ENCODE assay signal across 27 cellular contexts in genomic region chr2:42090216-42090615, GRCh38. TPM values are rescaled to one million over a fixed set of nuclear protein-coding genes. Genes with fewer than 3 reads are reported as not detected.
"Had no signal": no experiment of that assay in that cellular context is flagged by ENCODE, and none has a peak within 500 bp of the region (broad histone marks: within the 10 kb centered on the region; RNA-seq: fewer than 3 reads in every experiment).

No MANE protein-coding gene starts in this region.

- H3K79me2 ChIP-seq: hepatocyte had no signal

- ATAC-seq: foreskin keratinocyte; gastroesophageal sphincter; heart left ventricle; left lobe of liver; sciatic nerve; stimulated activated naive CD8-positive, alpha-beta T cell treated with anti-CD3 and anti-CD28 coated beads, Interleukin-15, amount 100 ng/mL, for 72 hours had no signal

- H3K36me3 ChIP-seq: esophagus muscularis mucosa, gastroesophageal sphincter, heart left ventricle, prostate gland, right atrium auricular region, suprapubic skin, transverse colon, vagina had no signal

- H3K9me3 ChIP-seq: esophagus muscularis mucosa, gastroesophageal sphincter, heart left ventricle, prostate gland, right atrium auricular region, suprapubic skin, transverse colon, vagina had no signal

- H3K4me1 ChIP-seq: foreskin keratinocyte, prostate gland, right atrium auricular region had no signal

- DNase-seq: dermis blood vessel endothelial cell; effector memory CD4-positive, alpha-beta T cell; foreskin keratinocyte; heart left ventricle; kidney; nucleus accumbens; stimulated activated CD4-positive, alpha-beta T cell treated with anti-CD3 and anti-CD28 coated beads, Interleukin-12 subunit alpha, Interleukin-12 subunit beta, amount 100 ng/mL, for 4 hours; stimulated activated CD4-positive, alpha-beta T cell treated with anti-CD3 and anti-CD28 coated beads, Interleukin-1b, Interleukin-23, amount 100 ng/mL, for 48 hours; stimulated activated CD4-positive, alpha-beta T cell treated with anti-CD3 and anti-CD28 coated beads, Interleukin-4, amount 100 ng/mL, for 1 hour; stimulated activated CD8-positive, alpha-beta memory T cell treated with anti-CD3 and anti-CD28 coated beads, Interleukin-4, amount 100 ng/mL, for 48 hours; stimulated activated naive CD4-positive, alpha-beta T cell; stimulated activated naive CD8-positive, alpha-beta T cell treated with anti-CD3 and anti-CD28 coated beads, Interleukin-15, amount 100 ng/mL, for 72 hours; transverse colon had no signal

- H3K27me3 Mint-ChIP-seq: memory B cell had no signal

- H2AFZ ChIP-seq: hepatocyte had no signal

- H3K4me3 Mint-ChIP-seq: memory B cell; nephron; stimulated activated naive CD8-positive, alpha-beta T cell treated with anti-CD3 and anti-CD28 coated beads, Interleukin-15, amount 100 ng/mL, for 72 hours had no signal

- H3K27me3 ChIP-seq: esophagus muscularis mucosa, gastroesophageal sphincter, heart left ventricle, hepatocyte, right atrium auricular region, suprapubic skin, transverse colon, vagina had no signal

- H3K27ac ChIP-seq: esophagus muscularis mucosa, foreskin keratinocyte, gastroesophageal sphincter, heart left ventricle, prostate gland, right atrium auricular region, suprapubic skin, transverse colon, vagina had no signal

- H3K27ac Mint-ChIP-seq: memory B cell; stimulated activated naive CD8-positive, alpha-beta T cell treated with anti-CD3 and anti-CD28 coated beads, Interleukin-15, amount 100 ng/mL, for 72 hours had no signal

- H3K36me3 Mint-ChIP-seq: memory B cell had no signal

- H3K4me2 ChIP-seq: hepatocyte, smooth muscle cell had no signal

- H3K4me3 ChIP-seq: esophagus muscularis mucosa, gastroesophageal sphincter, heart left ventricle, hepatocyte, lung, prostate gland, right atrium auricular region, smooth muscle cell, suprapubic skin, transverse colon, vagina had no signal

- H3K9me3 Mint-ChIP-seq: memory B cell; stimulated activated naive CD8-positive, alpha-beta T cell treated with anti-CD3 and anti-CD28 coated beads, Interleukin-15, amount 100 ng/mL, for 72 hours had no signal

RNA-seq across cellular contexts. Expression of gene PKDCC, which starts 42.4 kb away (rescaled TPM):
- total RNA-seq: foreskin keratinocyte, mononuclear cell had no signal
